Comparison of ENCODE assay signal across 15 cellular contexts in the genomic region with DNA sequence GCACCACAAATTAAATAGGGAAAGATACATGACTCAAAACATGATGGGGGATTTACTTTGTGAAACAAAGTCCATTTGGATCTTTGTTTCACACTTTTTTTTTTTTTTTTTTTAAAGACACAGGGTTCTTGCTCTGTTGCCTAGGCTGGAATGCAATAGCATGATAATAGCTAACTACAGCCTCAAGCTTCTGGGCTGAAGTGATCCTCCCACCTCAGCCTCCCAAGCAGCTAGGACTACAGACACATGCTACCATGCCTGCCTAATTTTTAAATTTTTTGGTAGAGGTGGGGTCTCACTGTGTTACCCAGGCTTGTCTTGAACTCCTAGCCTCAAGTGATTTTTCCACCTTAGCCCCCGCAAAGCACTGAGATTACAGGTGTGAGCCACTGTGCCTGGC.
DNase-seq lines count a peak whose midpoint lies in the region; ATAC-seq and TF ChIP-seq lines count a peak whose summit lies in the region.
"Had no signal": no experiment of that assay in that cellular context is flagged by ENCODE, and none has a peak within 500 bp of the region (broad histone marks: within the 10 kb centered on the region; RNA-seq: fewer than 3 reads in every experiment).

No MANE protein-coding gene starts in this region.

- peaks cover 41% of the 10 kb centered on the region for H3K36me3 Mint-ChIP-seq in natural killer cell treated with Interleukin-12 subunit alpha and Interleukin-12 subunit beta and Interleukin-15 and Interleukin-18, amount 100 ng/mL, for 72 hours
- no peaks in the 10 kb centered on the region for H3K36me3 Mint-ChIP-seq in natural killer cell
- H3K36me3 Mint-ChIP-seq: naive B cell had no signal

- TF ChIP-seq CTCF in natural killer cell (IDR thresholded peaks at IDR 0.05) = no peak
- no peak for TF ChIP-seq CTCF in epithelial cell of proximal tubule (conservative IDR thresholded peaks at IDR 0.05; ENCODE audit: low read depth, low read length)
- no peak for TF ChIP-seq CTCF in transverse colon (IDR thresholded peaks at IDR 0.05)

- 84 to 100% methylated on average over 1 of the region's 1 CpG for WGBS in transverse colon (ENCODE audit: low coverage in 1 of 2), 2 donors

- H3K4me3 ChIP-seq in SK-N-MC = no peak overlapping the region
- H3K4me3 ChIP-seq in epithelial cell of proximal tubule (ENCODE audit: low read depth, low read length) = peak overlapping the region; percentile 17
- no peak overlapping the region for H3K4me3 ChIP-seq in transverse colon
- H3K4me3 ChIP-seq: GM12878 had no signal

- no peaks in the 10 kb centered on the region for H3K27me3 Mint-ChIP-seq in natural killer cell treated with Interleukin-12 subunit alpha and Interleukin-12 subunit beta and Interleukin-15 and Interleukin-18, amount 100 ng/mL, for 72 hours
- no peaks in the 10 kb centered on the region for H3K27me3 Mint-ChIP-seq in natural killer cell (ENCODE audit: low read depth in 2 of 2)
- H3K27me3 Mint-ChIP-seq: naive B cell had no signal

- H3K36me3 ChIP-seq in SK-N-MC (ENCODE audit: insufficient read depth, low read length) = peaks cover 71% of the 10 kb centered on the region
- no peaks in the 10 kb centered on the region for H3K36me3 ChIP-seq in transverse colon

- intact Hi-C loops in natural killer cell (cut with micrococcal nuclease) = no loop called here
- intact Hi-C loops in transverse colon (cut with DNase I; ENCODE audit: low total_unique reads) = no loop called here

- H3K4me3 Mint-ChIP-seq in natural killer cell treated with Interleukin-12 subunit alpha and Interleukin-12 subunit beta and Interleukin-15 and Interleukin-18, amount 100 ng/mL, for 72 hours = peak overlapping the region; percentile 27
- no peak overlapping the region for H3K4me3 Mint-ChIP-seq in natural killer cell
- H3K4me3 Mint-ChIP-seq: naive B cell had no signal

- DNase-seq in natural killer cell treated with Interleukin-12 subunit alpha and Interleukin-12 subunit beta and Interleukin-15 and Interleukin-18, amount 100 ng/mL, for 72 hours (ENCODE audit: low spot score) = no peak
- DNase-seq in natural killer cell = no peak
- no peak for DNase-seq in SK-N-MC (ENCODE audit: low read depth, low spot score)
- no peak for DNase-seq in epithelial cell of proximal tubule (ENCODE audit: low read depth)
- DNase-seq in transverse colon = no peak
- no peak for DNase-seq in NCI-H446 treated with DMSO at 0.1 percent for 48 hours (lab: John Stamatoyannopoulos, UW)
- no peak for DNase-seq in stimulated activated CD4-positive, alpha-beta T cell treated with anti-CD3 and anti-CD28 coated beads, Interleukin-2, amount 100 ng/mL, for 48 hours
- DNase-seq: activated naive CD4-positive, alpha-beta T cell treated with anti-CD3 and anti-CD28 coated beads, Interleukin-2, amount 50 U/mL, for 16 hours; hippocampal formation; naive B cell; NCI-H1092 treated with DMSO at 0.1 percent for 48 hours; NCI-H2171 treated with DMSO at 0.1 percent for 48 hours had no signal

- no peak for TF ChIP-seq POLR2A in transverse colon (IDR thresholded peaks at IDR 0.05)

- no peaks in the 10 kb centered on the region for H3K27me3 ChIP-seq in transverse colon

- H3K27ac Mint-ChIP-seq in natural killer cell treated with Interleukin-12 subunit alpha and Interleukin-12 subunit beta and Interleukin-15 and Interleukin-18, amount 100 ng/mL, for 72 hours = peak overlapping the region; percentile 65 to 94
- H3K27ac Mint-ChIP-seq in natural killer cell = peak overlapping the region in 1 of 2 donors; percentile 36

- in situ Hi-C loops in transverse colon (cut with MboI; ENCODE audit: low pct_ligation_motif_present in 1 of 4, low pct_unique_long_range_greater_than_20kb in 1 of 4, low sequenced_read_pairs in 3 of 4) = loop anchor here in 2 of 4 donors (10.0 kb wide), 2 partner anchors 88 to 98 kb away; no protein-coding TSS in a partner anchor

- peaks cover 76 to 79% of the 10 kb centered on the region in 2 donors for H3K4me1 Mint-ChIP-seq in natural killer cell treated with Interleukin-12 subunit alpha and Interleukin-12 subunit beta and Interleukin-15 and Interleukin-18, amount 100 ng/mL, for 72 hours (ENCODE audit: low read depth in 2 of 2)
- H3K4me1 Mint-ChIP-seq in natural killer cell = peaks cover 51 to 57% of the 10 kb centered on the region in 2 donors

- ATAC-seq in natural killer cell treated with Interleukin-12 subunit alpha and Interleukin-12 subunit beta and Interleukin-15 and Interleukin-18, amount 100 ng/mL, for 72 hours = no peak
- ATAC-seq in natural killer cell (no peak), HG03175 (IDR thresholded peaks at IDR 0.05; ENCODE audit: unreplicated experiment) (no peak)
- ATAC-seq: GM12878 had no signal

- peaks cover 31 to 93% (median 71%) of the 10 kb centered on the region in 4 donors for H3K4me1 ChIP-seq in transverse colon

- H3K9me3 Mint-ChIP-seq in natural killer cell treated with Interleukin-12 subunit alpha and Interleukin-12 subunit beta and Interleukin-15 and Interleukin-18, amount 100 ng/mL, for 72 hours = no peaks in the 10 kb centered on the region
- no peaks in the 10 kb centered on the region for H3K9me3 Mint-ChIP-seq in natural killer cell
- H3K9me3 Mint-ChIP-seq: naive B cell had no signal

- peak overlapping the region; percentile 96 for H3K27ac ChIP-seq in SK-N-MC
- H3K27ac ChIP-seq in transverse colon = peak overlapping the region; percentile 84 to 94 (median 88)
- H3K27ac ChIP-seq: C4-2B had no signal

- no peak for TF ChIP-seq EP300 in transverse colon (IDR thresholded peaks at IDR 0.05; ENCODE audit: low read depth)

- no peak overlapping the region for H3K9ac ChIP-seq in SK-N-MC (ENCODE audit: insufficient read length)

- H3K9me3 ChIP-seq in SK-N-MC (ENCODE audit: low read depth, low read length) = no peaks in the 10 kb centered on the region
- no peaks in the 10 kb centered on the region for H3K9me3 ChIP-seq in transverse colon
